ENCODE assay signal across 1 cellular context in genomic region chr11:34468209-34468841, GRCh38.
TF ChIP-seq lines count a peak whose summit lies in the region.

No MANE protein-coding gene starts in this region.

TF ChIP-seq in WTC11, 78 proteins besides CTCF, POLR2A, EP300 and RAD21 (continued from another document):
- TF ChIP-seq USF1 (CRISPR knock-in tag; IDR thresholded peaks at IDR 0.05) (no peak), ZNF281 (CRISPR knock-in tag; IDR thresholded peaks at IDR 0.05) (no peak), AR (CRISPR knock-in tag; IDR thresholded peaks at IDR 0.05) (no peak), ZNF263 (CRISPR knock-in tag; IDR thresholded peaks at IDR 0.05; ENCODE audit: low read depth) (no peak), STAT6 (CRISPR knock-in tag; conservative IDR thresholded peaks at IDR 0.05; ENCODE audit: low read depth) (no peak)
